Comparison of ENCODE assay signal across 10 cellular contexts in the genomic region with DNA sequence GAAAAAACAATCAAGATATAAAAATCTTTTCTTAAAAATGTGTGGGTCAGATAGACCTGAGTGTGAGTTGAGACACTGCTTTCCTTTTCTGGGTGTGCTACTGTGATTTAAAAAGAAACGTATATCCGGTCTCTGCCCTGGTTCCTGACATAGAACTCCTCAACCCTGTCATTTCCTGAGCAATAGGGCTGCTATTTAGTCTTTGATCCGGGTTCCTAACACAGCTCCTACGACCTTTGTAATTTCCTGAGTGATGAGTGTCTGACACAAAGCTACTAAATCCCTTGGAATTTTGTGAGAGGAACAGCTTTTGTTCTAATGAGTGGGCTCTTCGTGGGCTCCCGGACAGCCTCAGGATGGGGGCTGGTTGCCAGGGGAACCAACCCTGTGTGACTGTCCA.
DNase-seq lines count a peak whose midpoint lies in the region; ATAC-seq and TF ChIP-seq lines count a peak whose summit lies in the region.
"Had no signal": no experiment of that assay in that cellular context is flagged by ENCODE, and none has a peak within 500 bp of the region (broad histone marks: within the 10 kb centered on the region; RNA-seq: fewer than 3 reads in every experiment).

No MANE protein-coding gene starts in this region.

- H3K9me3 Mint-ChIP-seq in activated CD4-positive, alpha-beta T cell treated with anti-CD3 and anti-CD28 coated beads, Interleukin-2, amount 10 ng/mL, durations not matched to agents 24 days and 14 days, result no peaks in the 10 kb centered on the region
- H3K9me3 Mint-ChIP-seq: stimulated activated naive CD8-positive, alpha-beta T cell treated with anti-CD3 and anti-CD28 coated beads, Interleukin-15, Interleukin-2, amounts not matched to agents 100 ng/mL and 50 ng/mL, for 24 hours had no signal

- peaks cover 11% of the 10 kb centered on the region for H3K4me1 ChIP-seq in SJSA1 (replicated peaks)
- H3K4me1 ChIP-seq in MM.1S (ENCODE audit: low read length), result no peaks in the 10 kb centered on the region

- no peak overlapping the region for H2AFZ ChIP-seq in MM.1S (ENCODE audit: low read length)

- peak overlapping the region; percentile 19 for H3K27ac Mint-ChIP-seq in activated CD4-positive, alpha-beta T cell treated with anti-CD3 and anti-CD28 coated beads, Interleukin-2, amount 10 ng/mL, durations not matched to agents 24 days and 14 days
- H3K27ac Mint-ChIP-seq: stimulated activated naive CD8-positive, alpha-beta T cell treated with anti-CD3 and anti-CD28 coated beads, Interleukin-15, Interleukin-2, amounts not matched to agents 100 ng/mL and 50 ng/mL, for 24 hours had no signal

- peaks cover 10% of the 10 kb centered on the region for H3K36me3 Mint-ChIP-seq in activated CD4-positive, alpha-beta T cell treated with anti-CD3 and anti-CD28 coated beads, Interleukin-2, amount 10 ng/mL, durations not matched to agents 24 days and 14 days (ENCODE audit: low read depth)

- H3K9me3 ChIP-seq in SJSA1 (replicated peaks), result no peaks in the 10 kb centered on the region
- no peaks in the 10 kb centered on the region for H3K9me3 ChIP-seq in MM.1S (replicated peaks; ENCODE audit: insufficient read depth, low read length)

- no peak for TF ChIP-seq CTCF in MM.1S (IDR thresholded peaks at IDR 0.05; ENCODE audit: low read length)

- peaks cover 21% of the 10 kb centered on the region for H3K4me1 Mint-ChIP-seq in activated CD4-positive, alpha-beta T cell treated with anti-CD3 and anti-CD28 coated beads, Interleukin-2, amount 10 ng/mL, durations not matched to agents 24 days and 14 days

- no peaks in the 10 kb centered on the region for H3K27me3 ChIP-seq in SJSA1 (replicated peaks)
- H3K27me3 ChIP-seq in MM.1S (replicated peaks; ENCODE audit: insufficient read depth, low read length), result no peaks in the 10 kb centered on the region

- H3K27me3 Mint-ChIP-seq in activated CD4-positive, alpha-beta T cell treated with anti-CD3 and anti-CD28 coated beads, Interleukin-2, amount 10 ng/mL, durations not matched to agents 24 days and 14 days, result no peaks in the 10 kb centered on the region
- H3K27me3 Mint-ChIP-seq: stimulated activated naive CD8-positive, alpha-beta T cell treated with anti-CD3 and anti-CD28 coated beads, Interleukin-15, Interleukin-2, amounts not matched to agents 100 ng/mL and 50 ng/mL, for 24 hours had no signal

- H3K4me3 ChIP-seq in SJSA1 (no peak overlapping the region), MM.1S (ENCODE audit: low read length) (no peak overlapping the region)

- H3K27ac ChIP-seq in SJSA1 (peak overlapping the region; percentile 46), MM.1S (ENCODE audit: low read length) (no peak overlapping the region)

- peak; percentile 64 for DNase-seq in activated CD4-positive, alpha-beta T cell treated with anti-CD3 and anti-CD28 coated beads, Interleukin-2, amount 10 ng/mL, durations not matched to agents 24 days and 14 days
- DNase-seq in activated CD4-positive, alpha-beta T cell treated with anti-CD3 and anti-CD28 coated beads, Interleukin-2, amount 50 U/mL, for 1 hour, result no peak
- DNase-seq in SJSA1 (ENCODE audit: low read depth in 1 of 2, low spot score in 2 of 2), result peak in 1 of 2 experiments; percentile 21
- DNase-seq in fibroblast of peridontal ligament (ENCODE audit: extremely low read depth), result peak; percentile 2
- DNase-seq in pulmonary artery endothelial cell (ENCODE audit: low read depth, low spot score), result peak; percentile 49
- no peak for DNase-seq in ecto neural progenitor cell (ENCODE audit: low spot score)
- no peak for DNase-seq in MM.1S
- DNase-seq: ACHN had no signal

- no peak for ATAC-seq in GM18907 (IDR thresholded peaks at IDR 0.05; ENCODE audit: unreplicated experiment)

- no peaks in the 10 kb centered on the region for H3K79me2 ChIP-seq in MM.1S (ENCODE audit: low read length)

- no peak overlapping the region for H3K9ac ChIP-seq in MM.1S (ENCODE audit: low read length)

- peak overlapping the region; percentile 15 for H3K4me3 Mint-ChIP-seq in activated CD4-positive, alpha-beta T cell treated with anti-CD3 and anti-CD28 coated beads, Interleukin-2, amount 10 ng/mL, durations not matched to agents 24 days and 14 days
- H3K4me3 Mint-ChIP-seq: stimulated activated naive CD8-positive, alpha-beta T cell treated with anti-CD3 and anti-CD28 coated beads, Interleukin-15, Interleukin-2, amounts not matched to agents 100 ng/mL and 50 ng/mL, for 24 hours had no signal

- no peak overlapping the region for H3K4me2 ChIP-seq in MM.1S (ENCODE audit: low read depth, low read length)

- intact Hi-C loops in activated CD4-positive, alpha-beta T cell treated with anti-CD3 and anti-CD28 coated beads, Interleukin-2, amount 10 ng/mL, durations not matched to agents 24 days and 14 days (cut with micrococcal nuclease), result no loop called here

- no peaks in the 10 kb centered on the region for H4K20me1 ChIP-seq in MM.1S (ENCODE audit: insufficient read depth, low read length)

- no peaks in the 10 kb centered on the region for H3K9me2 ChIP-seq in MM.1S (replicated peaks; ENCODE audit: insufficient read depth, low read length)

- H3K36me3 ChIP-seq in SJSA1 (peaks cover 5% of the 10 kb centered on the region; the same call in 1 of the 2 replicates), MM.1S (replicated peaks; ENCODE audit: insufficient read depth, low read length) (no peaks in the 10 kb centered on the region)

- H3F3A ChIP-seq in MM.1S (ENCODE audit: insufficient read depth, low read length), result no peaks in the 10 kb centered on the region

Comparison
In these comparisons a context has a peak if more than half of its experiments do, and no peak if none do; other contexts are left out.
1. DNase-seq: peak in activated CD4-positive, alpha-beta T cell treated with anti-CD3 and anti-CD28 coated beads, Interleukin-2, amount 10 ng/mL, durations not matched to agents 24 days and 14 days (single experiment), fibroblast of peridontal ligament (single experiment) and pulmonary artery endothelial cell (single experiment); none in activated CD4-positive, alpha-beta T cell treated with anti-CD3 and anti-CD28 coated beads, Interleukin-2, amount 50 U/mL, for 1 hour (single experiment), ecto neural progenitor cell (single experiment) and MM.1S (single experiment).